Comparison of ENCODE assay signal across 10 cellular contexts in genomic region chr17:3475812-3476686, GRCh38. TPM values are rescaled to one million over a fixed set of nuclear protein-coding genes. Genes with fewer than 3 reads are reported as not detected.
DNase-seq lines count a peak whose midpoint lies in the region; ATAC-seq and TF ChIP-seq lines count a peak whose summit lies in the region.
"Had no signal": no experiment of that assay in that cellular context is flagged by ENCODE, and none has a peak within 500 bp of the region (broad histone marks: within the 10 kb centered on the region; RNA-seq: fewer than 3 reads in every experiment).

Gene ASPA, plus strand, starts transcription at chr17:3475997. Its CDS starts 163 bp downstream, at chr17:3476160.

- H3K36me3 Mint-ChIP-seq in activated B cell treated with CpG ODN at 0.5 μM for 24 hours (ENCODE audit: low read depth) = no peaks in the 10 kb centered on the region

- CTCF ChIA-PET in activated B cell treated with CpG ODN at 0.5 μM for 24 hours (lab: Charles Lee) (no interaction called here), HEK293T (lab: Yijun Ruan, JAX) (no interaction called here)

- no peaks in the 10 kb centered on the region for H3K36me3 ChIP-seq in rectal smooth muscle tissue (ENCODE audit: control insufficient read depth, insufficient read depth, low read length)

- peak within 1 kb of the TSS; percentile 4 for H3K27ac ChIP-seq in rectal smooth muscle tissue (ENCODE audit: low read depth, low read length)

- H3K4me3 ChIP-seq in rectal smooth muscle tissue (ENCODE audit: low read length) = peak within 1 kb of the TSS; percentile 63

- no peaks in the 10 kb centered on the region for H3K9me3 Mint-ChIP-seq in activated B cell treated with CpG ODN at 0.5 μM for 24 hours
- H3K9me3 Mint-ChIP-seq: activated CD4-positive, alpha-beta memory T cell treated with anti-CD3 and anti-CD28 coated beads, Interleukin-2, amount 10 ng/mL, durations not matched to agents 7 days and 5 days had no signal

- H3K27me3 Mint-ChIP-seq in activated B cell treated with CpG ODN at 0.5 μM for 24 hours = peaks cover 11% of the 10 kb centered on the region

- ATAC-seq in activated B cell treated with CpG ODN at 0.5 μM for 24 hours (ENCODE audit: low read depth) (no peak), Right ventricle myocardium superior (ENCODE audit: poor library complexity) (peak; percentile 72)

- peak within 1 kb of the TSS; percentile 45 for H3K4me3 Mint-ChIP-seq in activated B cell treated with CpG ODN at 0.5 μM for 24 hours
- H3K4me3 Mint-ChIP-seq: activated CD4-positive, alpha-beta memory T cell treated with anti-CD3 and anti-CD28 coated beads, Interleukin-2, amount 10 ng/mL, durations not matched to agents 7 days and 5 days had no signal

- no peak within 1 kb of the TSS for H3K9ac ChIP-seq in rectal smooth muscle tissue (ENCODE audit: low read length)

- intact Hi-C loops in activated B cell treated with CpG ODN at 0.5 μM for 24 hours (cut with micrococcal nuclease) = no loop called here
- intact Hi-C loops in Right ventricle myocardium superior (cut with DNase I) = no loop called here

- no peaks in the 10 kb centered on the region for H3K27me3 ChIP-seq in rectal smooth muscle tissue (ENCODE audit: control insufficient read depth, insufficient read depth, low read length)

- H3K4me1 ChIP-seq in rectal smooth muscle tissue (ENCODE audit: control insufficient read depth, insufficient read depth, low read length) = no peaks in the 10 kb centered on the region

- H3K27ac Mint-ChIP-seq in activated B cell treated with CpG ODN at 0.5 μM for 24 hours = no peak within 1 kb of the TSS
- H3K27ac Mint-ChIP-seq: activated CD4-positive, alpha-beta memory T cell treated with anti-CD3 and anti-CD28 coated beads, Interleukin-2, amount 10 ng/mL, durations not matched to agents 7 days and 5 days had no signal

- DNase-seq in COLO829 (ENCODE audit: low spot score) = peak; percentile 30
- DNase-seq in activated B cell treated with CpG ODN at 0.5 μM for 24 hours = no peak
- DNase-seq in Right ventricle myocardium superior = no peak
- DNase-seq in HEK293T (ENCODE audit: extremely low spot score) = no peak
- no peak for DNase-seq in GOT3 (lab: John Stamatoyannopoulos, UW)
- no peak for DNase-seq in NCI-H345 (lab: John Stamatoyannopoulos, UW)
- no peak for DNase-seq in NCI-H774 (lab: John Stamatoyannopoulos, UW)
- DNase-seq: activated CD4-positive, alpha-beta memory T cell treated with anti-CD3 and anti-CD28 coated beads, Interleukin-2, amount 10 ng/mL, durations not matched to agents 7 days and 5 days; NCI-H446 had no signal

- POLR2A ChIA-PET in activated B cell treated with CpG ODN at 0.5 μM for 24 hours (lab: Charles Lee) (no interaction called here), HEK293T (lab: Yijun Ruan, JAX) (no interaction called here)

- peaks cover 2% of the 10 kb centered on the region for H3K4me1 Mint-ChIP-seq in activated B cell treated with CpG ODN at 0.5 μM for 24 hours
- H3K4me1 Mint-ChIP-seq: activated CD4-positive, alpha-beta memory T cell treated with anti-CD3 and anti-CD28 coated beads, Interleukin-2, amount 10 ng/mL, durations not matched to agents 7 days and 5 days had no signal

- no peak for TF ChIP-seq CTCF in activated B cell treated with CpG ODN at 0.5 μM for 24 hours (IDR thresholded peaks at IDR 0.05)

TF ChIP-seq in HEK293T, 16 proteins besides CTCF, POLR2A, EP300 and RAD21:
- no peak for TF ChIP-seq ZNF384 (IDR thresholded peaks at IDR 0.05)
- TF ChIP-seq FOXA1 (IDR thresholded peaks at IDR 0.05) = no peak
- TF ChIP-seq SP1 (IDR thresholded peaks at IDR 0.05) = no peak
- no peak for TF ChIP-seq ELF4 (IDR thresholded peaks at IDR 0.05)
- no peak for TF ChIP-seq NFRKB (IDR thresholded peaks at IDR 0.05)
- TF ChIP-seq HDGF (IDR thresholded peaks at IDR 0.05; ENCODE audit: borderline replicate concordance) = no peak

RNA-seq across cellular contexts. Expression of gene ASPA, which starts in this region (rescaled TPM):
- total RNA-seq in activated B cell treated with CpG ODN at 0.5 μM for 24 hours = not detected in 2 replicates
- total RNA-seq in Right ventricle myocardium superior = 2.5 TPM
- total RNA-seq: activated CD4-positive, alpha-beta memory T cell treated with anti-CD3 and anti-CD28 coated beads, Interleukin-2, amount 10 ng/mL, durations not matched to agents 7 days and 5 days had no signal
